ENCODE assay signal across 8 cellular contexts in the genomic region with DNA sequence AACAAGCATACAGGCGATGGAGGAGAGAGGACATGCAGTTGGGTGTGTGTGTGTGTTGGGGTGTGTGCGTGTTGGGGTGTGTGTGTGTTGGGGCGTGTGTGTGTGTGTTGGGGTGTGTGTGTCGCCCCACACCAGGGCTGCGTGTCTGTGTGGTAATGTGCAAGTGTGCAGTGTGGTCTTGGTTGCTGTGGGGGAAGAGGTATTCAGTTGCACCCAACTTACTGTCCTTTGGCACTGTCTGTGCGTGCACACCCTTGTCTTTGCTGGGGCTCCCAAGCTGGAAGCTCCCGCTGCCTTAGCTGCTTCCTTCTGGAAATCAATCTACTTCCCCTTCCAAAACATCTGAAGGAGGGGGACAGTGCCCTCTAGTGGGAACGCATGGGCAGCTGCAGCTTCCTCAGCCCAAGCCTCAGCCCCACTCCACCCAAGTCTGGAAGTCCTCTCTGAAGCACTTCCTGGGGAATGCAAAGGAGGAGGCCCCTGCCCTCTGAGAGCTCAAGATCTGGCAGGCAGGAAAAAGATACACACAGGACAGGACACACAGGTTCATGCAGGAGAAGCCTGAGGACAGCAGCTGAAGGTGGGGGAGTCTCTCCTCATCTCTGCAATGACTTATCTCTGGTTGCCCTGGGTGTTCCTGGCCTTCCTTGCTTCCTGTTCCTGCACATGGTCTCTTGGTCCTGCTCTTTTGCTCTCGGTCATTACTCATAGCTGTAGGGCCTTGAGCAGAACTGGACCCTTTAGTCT. TPM values are rescaled to one million over a fixed set of nuclear protein-coding genes. Genes with fewer than 3 reads are reported as not detected.
DNase-seq lines count a peak whose midpoint lies in the region; ATAC-seq and TF ChIP-seq lines count a peak whose summit lies in the region.

No MANE protein-coding gene starts in this region.

- peak; percentile 89 for TF ChIP-seq RAD21 in HCT116 (IDR thresholded peaks at IDR 0.05; ENCODE audit: low read depth)

- H3K9ac ChIP-seq in HCT116 (ENCODE audit: low read length), result no peak overlapping the region

- POLR2A ChIA-PET in HCT116 (lab: Charles Lee), result interaction anchor here (0.5 to 0.6 kb wide), 2 partner anchors 153 to 693 kb away, joined by 3 to 5 read pairs; partner anchors contain the start of gene ATF1

- no peak overlapping the region for H3K27ac Mint-ChIP-seq in effector memory CD8-positive, alpha-beta T cell

- no TSS peak for BruUV-seq in HCT116 (replicated peaks; lab: Mats Ljungman, UMichigan)

- H3K27me3 ChIP-seq in BE2C, result no peaks in the 10 kb centered on the region
- no peaks in the 10 kb centered on the region for H3K27me3 ChIP-seq in HCT116 (ENCODE audit: insufficient read depth, low read length)

- H3K4me1 Mint-ChIP-seq in effector memory CD8-positive, alpha-beta T cell (ENCODE audit: low read depth in 2 of 2), result peaks cover 4 to 9% of the 10 kb centered on the region in 2 donors

- CTCF ChIA-PET in HCT116 (lab: Charles Lee), result interaction anchor here (0.5 to 3.3 kb wide), 25 partner anchors 14 to 340 kb away, joined by 3 to 65 read pairs (median 4); partner anchors contain the start of genes COX14, NCKAP5L, SMARCD1 and TMBIM6

- ATAC-seq in HCT116, result peak; percentile 78
- peak; percentile 54 for ATAC-seq in effector memory CD8-positive, alpha-beta T cell (replicated peaks)
- ATAC-seq in HG03432 (IDR thresholded peaks at IDR 0.05; ENCODE audit: unreplicated experiment), result no peak

- no peaks in the 10 kb centered on the region; the same call in 1 of the 2 replicates for H4K20me1 ChIP-seq in HCT116 (ENCODE audit: insufficient read depth)

- no peak overlapping the region for H3K4me2 ChIP-seq in HCT116 (ENCODE audit: low read length)

- no peak for TF ChIP-seq POLR2A in HCT116 (IDR thresholded peaks at IDR 0.05; ENCODE audit: borderline replicate concordance, extremely low read depth, insufficient read depth, insufficient read length)

- intact Hi-C loops in HCT116 (cut with micrococcal nuclease), result loop anchor here (1.0 to 2.0 kb wide), 3 partner anchors 31 to 294 kb away; no protein-coding TSS in a partner anchor

- RAD21 ChIA-PET in HCT116 (lab: Charles Lee; ENCODE audit: low non-redundant PET in 1 of 2, low total read pairs in 2 of 2, uncharacterized antibody in 2 of 2, unreplicated experiment in 2 of 2), result interaction anchor here (0.6 to 1.9 kb wide), 7 partner anchors 32 to 203 kb away, joined by 3 to 9 read pairs (median 6); no protein-coding TSS in a partner anchor

- H3K4me3 ChIP-seq in BE2C (ENCODE audit: low read depth, low read length) (no peak overlapping the region), HCT116 (replicated peaks in 1 of 2; ENCODE audit: low read depth in 1 of 2, low read length in 2 of 2) (no peak overlapping the region)

- H3K36me3 ChIP-seq in BE2C (peaks cover 28% of the 10 kb centered on the region), HCT116 (ENCODE audit: control insufficient read depth in 1 of 2, insufficient read depth in 2 of 2, low read length in 2 of 2) (0 out of 4 replicates have a peak, but pooled peaks cover 0 to 2% of the 10 kb centered on the region in 2 experiments)

- H3K9me3 ChIP-seq in BE2C, result no peaks in the 10 kb centered on the region
- no peaks in the 10 kb centered on the region for H3K9me3 ChIP-seq in HCT116 (ENCODE audit: control insufficient read depth in 1 of 2, insufficient read depth in 1 of 2, low read depth in 1 of 2, low read length in 2 of 2)

- peaks cover 0 to 9% of the 10 kb centered on the region in 2 donors for H3K27me3 Mint-ChIP-seq in effector memory CD8-positive, alpha-beta T cell

- H2AFZ ChIP-seq in HCT116 (ENCODE audit: low read depth, low read length, poor library complexity, severe bottlenecking), result no peak overlapping the region

- H3K9me3 Mint-ChIP-seq in effector memory CD8-positive, alpha-beta T cell, result no peaks in the 10 kb centered on the region

- peak; percentile 84 for DNase-seq in BE2C
- peak; percentile 64 for DNase-seq in HCT116 (ENCODE audit: low read depth, low spot score)
- peak; percentile 86 for DNase-seq in NCI-H69 (lab: John Stamatoyannopoulos, UW)
- DNase-seq in activated CD4-positive, alpha-beta T cell treated with anti-CD3 and anti-CD28 coated beads, Interleukin-2, amount 50 U/mL, for 1 hour, result peak; percentile 59
- DNase-seq in effector memory CD8-positive, alpha-beta T cell, result peak; percentile 56 to 59 (median 59)
- DNase-seq in midbrain (lab: John Stamatoyannopoulos, UW), result peak; percentile 83
- peak; percentile 39 to 48 for DNase-seq in stimulated activated CD8-positive, alpha-beta memory T cell treated with anti-CD3 and anti-CD28 coated beads, Interleukin-4, amount 100 ng/mL, for 1 hour (ENCODE audit: low read depth in 2 of 2, low spot score in 1 of 2)

- no peaks in the 10 kb centered on the region for H3K9me2 ChIP-seq in HCT116 (ENCODE audit: insufficient read depth)

- H3K4me1 ChIP-seq in BE2C (peaks cover 6% of the 10 kb centered on the region), HCT116 (ENCODE audit: control insufficient read depth in 1 of 2, insufficient read depth in 2 of 2, low read length in 2 of 2) (peaks cover 0 to 26% of the 10 kb centered on the region in 2 experiments; a peak in 1 of 4 replicates)

- no peaks in the 10 kb centered on the region for H3K79me2 ChIP-seq in HCT116 (ENCODE audit: insufficient read depth, low read length)

- peak; percentile 97 for TF ChIP-seq CTCF in BE2C (IDR thresholded peaks at IDR 0.05; ENCODE audit: low read depth, low read length)
- peak; percentile 88 to 98 (median 97) for TF ChIP-seq CTCF in HCT116 (IDR thresholded peaks at IDR 0.05 in 2 of 3, conservative IDR thresholded peaks at IDR 0.05 in 1 of 3; ENCODE audit: borderline replicate concordance in 1 of 3, insufficient read depth in 1 of 3, low read depth in 2 of 3, low read length in 2 of 3)

- H3K36me3 Mint-ChIP-seq in effector memory CD8-positive, alpha-beta T cell (ENCODE audit: insufficient read depth), result peaks cover 2% of the 10 kb centered on the region

- no peak overlapping the region for H3K27ac ChIP-seq in HCT116 (ENCODE audit: low read depth, low read length)

- H3K4me3 Mint-ChIP-seq in effector memory CD8-positive, alpha-beta T cell, result peak overlapping the region in 1 of 2 donors; percentile 11

TF ChIP-seq in HCT116, 20 proteins besides CTCF, POLR2A, EP300 and RAD21:
- peak; percentile 22 for TF ChIP-seq YY1 (IDR thresholded peaks at IDR 0.05; ENCODE audit: extremely low read depth, insufficient replicate concordance, low read depth, low read length)
- TF ChIP-seq FOSL1 (IDR thresholded peaks at IDR 0.05; ENCODE audit: low read depth), result no peak

RNA-seq across cellular contexts. Expression of gene ASIC1, which starts 13.1 kb away (rescaled TPM):
- 60.5 TPM for polyA plus RNA-seq in BE2C (2012; ENCODE audit: insufficient read depth, insufficient read length, low read depth)
- total RNA-seq in HCT116 (2021; ENCODE audit: unreplicated experiment), result 28.9 TPM
- 22.5 and 25.3 TPM in 2 replicates for polyA plus RNA-seq in HCT116 (2012)

RNA-seq across cellular contexts. Expression of gene SMARCD1, which starts 14.7 kb away (rescaled TPM):
- 215 TPM for polyA plus RNA-seq in BE2C (2012; ENCODE audit: insufficient read depth, insufficient read length, low read depth)
- total RNA-seq in HCT116 (2021; ENCODE audit: unreplicated experiment), result 64.8 TPM
- 34.5 and 37.9 TPM in 2 replicates for polyA plus RNA-seq in HCT116 (2012)

RNA-seq across cellular contexts. Expression of gene GPD1, which starts 33.3 kb away (rescaled TPM):
- 1.6 TPM for polyA plus RNA-seq in BE2C (2012; ENCODE audit: insufficient read depth, insufficient read length, low read depth)
- 1.6 TPM for total RNA-seq in HCT116 (2021; ENCODE audit: unreplicated experiment)
- polyA plus RNA-seq in HCT116 (2012), result 1.0 and 1.2 TPM in 2 replicates

RNA-seq across cellular contexts. Expression of gene COX14, which starts 41.5 kb away (rescaled TPM):
- polyA plus RNA-seq in BE2C (2012; ENCODE audit: insufficient read depth, insufficient read length, low read depth), result 204 TPM
- total RNA-seq in HCT116 (2021; ENCODE audit: unreplicated experiment), result 41.0 TPM
- 52.7 and 58.8 TPM in 2 replicates for polyA plus RNA-seq in HCT116 (2012)

RNA-seq across cellular contexts. Expression of gene RACGAP1, which starts 45.2 kb away (rescaled TPM):
- polyA plus RNA-seq in BE2C (2012; ENCODE audit: insufficient read depth, insufficient read length, low read depth), result 55.2 TPM
- total RNA-seq in HCT116 (2021; ENCODE audit: unreplicated experiment), result 147 TPM
- 132 and 143 TPM in 2 replicates for polyA plus RNA-seq in HCT116 (2012)
